In the genomic region with DNA sequence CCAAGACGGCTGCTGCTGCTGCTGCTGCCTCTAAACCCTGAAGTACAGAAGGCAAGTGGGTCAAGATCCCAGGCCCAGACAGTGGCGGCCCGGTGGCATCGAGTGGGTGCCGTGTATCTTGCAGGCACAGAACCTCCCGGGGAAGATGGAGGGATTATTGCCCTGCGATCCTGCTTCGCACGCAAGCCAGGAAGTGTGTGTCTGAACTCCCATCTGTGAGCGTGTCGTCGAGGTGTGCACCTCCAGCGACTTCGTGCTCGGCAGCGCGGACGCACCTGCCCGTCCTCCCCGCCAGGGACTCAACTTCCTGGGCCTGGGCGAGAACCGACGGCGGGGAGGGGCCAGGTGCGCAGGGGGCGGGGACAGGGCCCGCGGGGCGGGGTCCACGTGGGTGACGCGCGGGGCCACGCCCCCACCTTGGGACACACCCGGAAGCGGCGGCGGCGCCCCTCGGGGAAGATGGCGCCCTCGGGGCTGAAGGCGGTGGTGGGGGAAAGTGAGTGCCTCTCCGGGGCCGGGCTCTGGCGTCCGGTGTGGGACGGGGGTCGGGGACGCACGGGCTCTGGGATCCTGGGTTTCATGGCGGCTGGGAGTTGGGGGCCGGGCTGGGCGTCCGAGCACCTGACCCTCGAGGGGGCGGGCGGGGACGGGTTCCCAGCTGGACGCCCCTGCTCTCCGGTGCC, we compare ENCODE assay signal across 2 cellular contexts.
TF ChIP-seq lines count a peak whose summit lies in the region.

A gene (plus strand): TSS at position 420 of the 683 bp plus-strand sequence. CDS start 40 bp downstream, at position 460.

TF ChIP-seq in HEK293, 187 proteins besides CTCF, POLR2A, EP300 and RAD21 (continued from another document and continues in another):
- TF ChIP-seq, protein P1, sequence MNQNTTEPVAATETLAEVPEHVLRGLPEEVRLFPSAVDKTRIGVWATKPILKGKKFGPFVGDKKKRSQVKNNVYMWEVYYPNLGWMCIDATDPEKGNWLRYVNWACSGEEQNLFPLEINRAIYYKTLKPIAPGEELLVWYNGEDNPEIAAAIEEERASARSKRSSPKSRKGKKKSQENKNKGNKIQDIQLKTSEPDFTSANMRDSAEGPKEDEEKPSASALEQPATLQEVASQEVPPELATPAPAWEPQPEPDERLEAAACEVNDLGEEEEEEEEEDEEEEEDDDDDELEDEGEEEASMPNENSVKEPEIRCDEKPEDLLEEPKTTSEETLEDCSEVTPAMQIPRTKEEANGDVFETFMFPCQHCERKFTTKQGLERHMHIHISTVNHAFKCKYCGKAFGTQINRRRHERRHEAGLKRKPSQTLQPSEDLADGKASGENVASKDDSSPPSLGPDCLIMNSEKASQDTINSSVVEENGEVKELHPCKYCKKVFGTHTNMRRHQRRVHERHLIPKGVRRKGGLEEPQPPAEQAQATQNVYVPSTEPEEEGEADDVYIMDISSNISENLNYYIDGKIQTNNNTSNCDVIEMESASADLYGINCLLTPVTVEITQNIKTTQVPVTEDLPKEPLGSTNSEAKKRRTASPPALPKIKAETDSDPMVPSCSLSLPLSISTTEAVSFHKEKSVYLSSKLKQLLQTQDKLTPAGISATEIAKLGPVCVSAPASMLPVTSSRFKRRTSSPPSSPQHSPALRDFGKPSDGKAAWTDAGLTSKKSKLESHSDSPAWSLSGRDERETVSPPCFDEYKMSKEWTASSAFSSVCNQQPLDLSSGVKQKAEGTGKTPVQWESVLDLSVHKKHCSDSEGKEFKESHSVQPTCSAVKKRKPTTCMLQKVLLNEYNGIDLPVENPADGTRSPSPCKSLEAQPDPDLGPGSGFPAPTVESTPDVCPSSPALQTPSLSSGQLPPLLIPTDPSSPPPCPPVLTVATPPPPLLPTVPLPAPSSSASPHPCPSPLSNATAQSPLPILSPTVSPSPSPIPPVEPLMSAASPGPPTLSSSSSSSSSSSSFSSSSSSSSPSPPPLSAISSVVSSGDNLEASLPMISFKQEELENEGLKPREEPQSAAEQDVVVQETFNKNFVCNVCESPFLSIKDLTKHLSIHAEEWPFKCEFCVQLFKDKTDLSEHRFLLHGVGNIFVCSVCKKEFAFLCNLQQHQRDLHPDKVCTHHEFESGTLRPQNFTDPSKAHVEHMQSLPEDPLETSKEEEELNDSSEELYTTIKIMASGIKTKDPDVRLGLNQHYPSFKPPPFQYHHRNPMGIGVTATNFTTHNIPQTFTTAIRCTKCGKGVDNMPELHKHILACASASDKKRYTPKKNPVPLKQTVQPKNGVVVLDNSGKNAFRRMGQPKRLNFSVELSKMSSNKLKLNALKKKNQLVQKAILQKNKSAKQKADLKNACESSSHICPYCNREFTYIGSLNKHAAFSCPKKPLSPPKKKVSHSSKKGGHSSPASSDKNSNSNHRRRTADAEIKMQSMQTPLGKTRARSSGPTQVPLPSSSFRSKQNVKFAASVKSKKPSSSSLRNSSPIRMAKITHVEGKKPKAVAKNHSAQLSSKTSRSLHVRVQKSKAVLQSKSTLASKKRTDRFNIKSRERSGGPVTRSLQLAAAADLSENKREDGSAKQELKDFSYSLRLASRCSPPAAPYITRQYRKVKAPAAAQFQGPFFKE (tag by site-specific recombination; IDR thresholded peaks at IDR 0.05; ENCODE audit: borderline replicate concordance), result no peak
- TF ChIP-seq ZFHX2 (tag by site-specific recombination; conservative IDR thresholded peaks at IDR 0.05) (peak; percentile 35), ZBTB8A (tag by site-specific recombination; IDR thresholded peaks at IDR 0.05) (peak; percentile 48; the same call in 1 of the 2 replicates), BCL11A (tag by site-specific recombination; IDR thresholded peaks at IDR 0.05; ENCODE audit: low read depth) (no peak), ZNF658 (tag by site-specific recombination; IDR thresholded peaks at IDR 0.05) (no peak), MEIS1 (CRISPR knock-in tag; IDR thresholded peaks at IDR 0.05; ENCODE audit: borderline replicate concordance) (no peak), ZIC2 (tag by site-specific recombination; IDR thresholded peaks at IDR 0.05) (no peak), TCF7L2 (IDR thresholded peaks at IDR 0.05; ENCODE audit: borderline replicate concordance, low read depth, low read length) (no peak), PRDM1 (tag by site-specific recombination; IDR thresholded peaks at IDR 0.05) (no peak), ZBTB17 (tag by site-specific recombination; IDR thresholded peaks at IDR 0.05) (peak; percentile 99), SALL2 (tag by site-specific recombination; IDR thresholded peaks at IDR 0.05; ENCODE audit: borderline replicate concordance) (no peak), ZNF175 (tag by site-specific recombination; IDR thresholded peaks at IDR 0.05) (no peak), FEZF1 (tag by site-specific recombination; IDR thresholded peaks at IDR 0.05) (no peak)
- TF ChIP-seq, protein P2, sequence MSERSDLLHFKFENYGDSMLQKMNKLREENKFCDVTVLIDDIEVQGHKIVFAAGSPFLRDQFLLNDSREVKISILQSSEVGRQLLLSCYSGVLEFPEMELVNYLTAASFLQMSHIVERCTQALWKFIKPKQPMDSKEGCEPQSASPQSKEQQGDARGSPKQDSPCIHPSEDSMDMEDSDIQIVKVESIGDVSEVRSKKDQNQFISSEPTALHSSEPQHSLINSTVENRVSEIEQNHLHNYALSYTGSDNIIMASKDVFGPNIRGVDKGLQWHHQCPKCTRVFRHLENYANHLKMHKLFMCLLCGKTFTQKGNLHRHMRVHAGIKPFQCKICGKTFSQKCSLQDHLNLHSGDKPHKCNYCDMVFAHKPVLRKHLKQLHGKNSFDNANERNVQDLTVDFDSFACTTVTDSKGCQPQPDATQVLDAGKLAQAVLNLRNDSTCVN (tag by site-specific recombination; optimal IDR thresholded peaks at IDR 0.05), result peak; percentile 37
- TF ChIP-seq, protein P3, sequence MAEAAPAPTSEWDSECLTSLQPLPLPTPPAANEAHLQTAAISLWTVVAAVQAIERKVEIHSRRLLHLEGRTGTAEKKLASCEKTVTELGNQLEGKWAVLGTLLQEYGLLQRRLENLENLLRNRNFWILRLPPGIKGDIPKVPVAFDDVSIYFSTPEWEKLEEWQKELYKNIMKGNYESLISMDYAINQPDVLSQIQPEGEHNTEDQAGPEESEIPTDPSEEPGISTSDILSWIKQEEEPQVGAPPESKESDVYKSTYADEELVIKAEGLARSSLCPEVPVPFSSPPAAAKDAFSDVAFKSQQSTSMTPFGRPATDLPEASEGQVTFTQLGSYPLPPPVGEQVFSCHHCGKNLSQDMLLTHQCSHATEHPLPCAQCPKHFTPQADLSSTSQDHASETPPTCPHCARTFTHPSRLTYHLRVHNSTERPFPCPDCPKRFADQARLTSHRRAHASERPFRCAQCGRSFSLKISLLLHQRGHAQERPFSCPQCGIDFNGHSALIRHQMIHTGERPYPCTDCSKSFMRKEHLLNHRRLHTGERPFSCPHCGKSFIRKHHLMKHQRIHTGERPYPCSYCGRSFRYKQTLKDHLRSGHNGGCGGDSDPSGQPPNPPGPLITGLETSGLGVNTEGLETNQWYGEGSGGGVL (tag by site-specific recombination; IDR thresholded peaks at IDR 0.05), result peak; percentile 61

TF ChIP-seq in WTC11, 78 proteins besides CTCF, POLR2A, EP300 and RAD21 (continued from another document and continues in another):
- TF ChIP-seq, protein P4, sequence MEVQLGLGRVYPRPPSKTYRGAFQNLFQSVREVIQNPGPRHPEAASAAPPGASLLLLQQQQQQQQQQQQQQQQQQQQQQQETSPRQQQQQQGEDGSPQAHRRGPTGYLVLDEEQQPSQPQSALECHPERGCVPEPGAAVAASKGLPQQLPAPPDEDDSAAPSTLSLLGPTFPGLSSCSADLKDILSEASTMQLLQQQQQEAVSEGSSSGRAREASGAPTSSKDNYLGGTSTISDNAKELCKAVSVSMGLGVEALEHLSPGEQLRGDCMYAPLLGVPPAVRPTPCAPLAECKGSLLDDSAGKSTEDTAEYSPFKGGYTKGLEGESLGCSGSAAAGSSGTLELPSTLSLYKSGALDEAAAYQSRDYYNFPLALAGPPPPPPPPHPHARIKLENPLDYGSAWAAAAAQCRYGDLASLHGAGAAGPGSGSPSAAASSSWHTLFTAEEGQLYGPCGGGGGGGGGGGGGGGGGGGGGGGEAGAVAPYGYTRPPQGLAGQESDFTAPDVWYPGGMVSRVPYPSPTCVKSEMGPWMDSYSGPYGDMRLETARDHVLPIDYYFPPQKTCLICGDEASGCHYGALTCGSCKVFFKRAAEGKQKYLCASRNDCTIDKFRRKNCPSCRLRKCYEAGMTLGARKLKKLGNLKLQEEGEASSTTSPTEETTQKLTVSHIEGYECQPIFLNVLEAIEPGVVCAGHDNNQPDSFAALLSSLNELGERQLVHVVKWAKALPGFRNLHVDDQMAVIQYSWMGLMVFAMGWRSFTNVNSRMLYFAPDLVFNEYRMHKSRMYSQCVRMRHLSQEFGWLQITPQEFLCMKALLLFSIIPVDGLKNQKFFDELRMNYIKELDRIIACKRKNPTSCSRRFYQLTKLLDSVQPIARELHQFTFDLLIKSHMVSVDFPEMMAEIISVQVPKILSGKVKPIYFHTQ (CRISPR knock-in tag; IDR thresholded peaks at IDR 0.05), result no peak
- TF ChIP-seq, protein P5, sequence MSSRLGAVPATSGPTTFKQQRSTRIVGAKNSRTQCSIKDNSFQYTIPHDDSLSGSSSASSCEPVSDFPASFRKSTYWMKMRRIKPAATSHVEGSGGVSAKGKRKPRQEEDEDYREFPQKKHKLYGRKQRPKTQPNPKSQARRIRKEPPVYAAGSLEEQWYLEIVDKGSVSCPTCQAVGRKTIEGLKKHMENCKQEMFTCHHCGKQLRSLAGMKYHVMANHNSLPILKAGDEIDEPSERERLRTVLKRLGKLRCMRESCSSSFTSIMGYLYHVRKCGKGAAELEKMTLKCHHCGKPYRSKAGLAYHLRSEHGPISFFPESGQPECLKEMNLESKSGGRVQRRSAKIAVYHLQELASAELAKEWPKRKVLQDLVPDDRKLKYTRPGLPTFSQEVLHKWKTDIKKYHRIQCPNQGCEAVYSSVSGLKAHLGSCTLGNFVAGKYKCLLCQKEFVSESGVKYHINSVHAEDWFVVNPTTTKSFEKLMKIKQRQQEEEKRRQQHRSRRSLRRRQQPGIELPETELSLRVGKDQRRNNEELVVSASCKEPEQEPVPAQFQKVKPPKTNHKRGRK (CRISPR knock-in tag; IDR thresholded peaks at IDR 0.05; ENCODE audit: borderline replicate concordance), result 0 out of 2 replicates have a peak, but pooled peaks have one; percentile 49
- TF ChIP-seq ZNF263 (CRISPR knock-in tag; IDR thresholded peaks at IDR 0.05; ENCODE audit: low read depth) (peak; percentile 76), KAT7 (CRISPR knock-in tag; IDR thresholded peaks at IDR 0.05; ENCODE audit: borderline replicate concordance) (0 out of 2 replicates have a peak, but pooled peaks have one; percentile 68), FOXK1 (CRISPR knock-in tag; IDR thresholded peaks at IDR 0.05) (peak; percentile 96), PRRX2 (CRISPR knock-in tag; IDR thresholded peaks at IDR 0.05) (no peak), SMAD4 (CRISPR knock-in tag; IDR thresholded peaks at IDR 0.05) (no peak; the same call in 1 of the 2 replicates), RELA (CRISPR knock-in tag; IDR thresholded peaks at IDR 0.05; ENCODE audit: borderline replicate concordance) (peak; percentile 96; the same call in 1 of the 2 replicates)
- TF ChIP-seq, protein P6, sequence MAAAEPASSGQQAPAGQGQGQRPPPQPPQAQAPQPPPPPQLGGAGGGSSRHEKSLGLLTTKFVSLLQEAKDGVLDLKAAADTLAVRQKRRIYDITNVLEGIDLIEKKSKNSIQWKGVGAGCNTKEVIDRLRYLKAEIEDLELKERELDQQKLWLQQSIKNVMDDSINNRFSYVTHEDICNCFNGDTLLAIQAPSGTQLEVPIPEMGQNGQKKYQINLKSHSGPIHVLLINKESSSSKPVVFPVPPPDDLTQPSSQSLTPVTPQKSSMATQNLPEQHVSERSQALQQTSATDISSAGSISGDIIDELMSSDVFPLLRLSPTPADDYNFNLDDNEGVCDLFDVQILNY (CRISPR knock-in tag; IDR thresholded peaks at IDR 0.05), result peak; percentile 97
- TF ChIP-seq, protein P7, sequence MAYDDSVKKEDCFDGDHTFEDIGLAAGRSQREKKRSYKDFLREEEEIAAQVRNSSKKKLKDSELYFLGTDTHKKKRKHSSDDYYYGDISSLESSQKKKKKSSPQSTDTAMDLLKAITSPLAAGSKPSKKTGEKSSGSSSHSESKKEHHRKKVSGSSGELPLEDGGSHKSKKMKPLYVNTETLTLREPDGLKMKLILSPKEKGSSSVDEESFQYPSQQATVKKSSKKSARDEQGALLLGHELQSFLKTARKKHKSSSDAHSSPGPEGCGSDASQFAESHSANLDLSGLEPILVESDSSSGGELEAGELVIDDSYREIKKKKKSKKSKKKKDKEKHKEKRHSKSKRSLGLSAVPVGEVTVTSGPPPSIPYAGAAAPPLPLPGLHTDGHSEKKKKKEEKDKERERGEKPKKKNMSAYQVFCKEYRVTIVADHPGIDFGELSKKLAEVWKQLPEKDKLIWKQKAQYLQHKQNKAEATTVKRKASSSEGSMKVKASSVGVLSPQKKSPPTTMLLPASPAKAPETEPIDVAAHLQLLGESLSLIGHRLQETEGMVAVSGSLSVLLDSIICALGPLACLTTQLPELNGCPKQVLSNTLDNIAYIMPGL (CRISPR knock-in tag; IDR thresholded peaks at IDR 0.05), result peak; percentile 92
- TF ChIP-seq, protein P8, sequence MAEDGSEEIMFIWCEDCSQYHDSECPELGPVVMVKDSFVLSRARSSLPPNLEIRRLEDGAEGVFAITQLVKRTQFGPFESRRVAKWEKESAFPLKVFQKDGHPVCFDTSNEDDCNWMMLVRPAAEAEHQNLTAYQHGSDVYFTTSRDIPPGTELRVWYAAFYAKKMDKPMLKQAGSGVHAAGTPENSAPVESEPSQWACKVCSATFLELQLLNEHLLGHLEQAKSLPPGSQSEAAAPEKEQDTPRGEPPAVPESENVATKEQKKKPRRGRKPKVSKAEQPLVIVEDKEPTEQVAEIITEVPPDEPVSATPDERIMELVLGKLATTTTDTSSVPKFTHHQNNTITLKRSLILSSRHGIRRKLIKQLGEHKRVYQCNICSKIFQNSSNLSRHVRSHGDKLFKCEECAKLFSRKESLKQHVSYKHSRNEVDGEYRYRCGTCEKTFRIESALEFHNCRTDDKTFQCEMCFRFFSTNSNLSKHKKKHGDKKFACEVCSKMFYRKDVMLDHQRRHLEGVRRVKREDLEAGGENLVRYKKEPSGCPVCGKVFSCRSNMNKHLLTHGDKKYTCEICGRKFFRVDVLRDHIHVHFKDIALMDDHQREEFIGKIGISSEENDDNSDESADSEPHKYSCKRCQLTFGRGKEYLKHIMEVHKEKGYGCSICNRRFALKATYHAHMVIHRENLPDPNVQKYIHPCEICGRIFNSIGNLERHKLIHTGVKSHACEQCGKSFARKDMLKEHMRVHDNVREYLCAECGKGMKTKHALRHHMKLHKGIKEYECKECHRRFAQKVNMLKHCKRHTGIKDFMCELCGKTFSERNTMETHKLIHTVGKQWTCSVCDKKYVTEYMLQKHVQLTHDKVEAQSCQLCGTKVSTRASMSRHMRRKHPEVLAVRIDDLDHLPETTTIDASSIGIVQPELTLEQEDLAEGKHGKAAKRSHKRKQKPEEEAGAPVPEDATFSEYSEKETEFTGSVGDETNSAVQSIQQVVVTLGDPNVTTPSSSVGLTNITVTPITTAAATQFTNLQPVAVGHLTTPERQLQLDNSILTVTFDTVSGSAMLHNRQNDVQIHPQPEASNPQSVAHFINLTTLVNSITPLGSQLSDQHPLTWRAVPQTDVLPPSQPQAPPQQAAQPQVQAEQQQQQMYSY (CRISPR knock-in tag; IDR thresholded peaks at IDR 0.05), result peak; percentile 62
- TF ChIP-seq, protein P9, sequence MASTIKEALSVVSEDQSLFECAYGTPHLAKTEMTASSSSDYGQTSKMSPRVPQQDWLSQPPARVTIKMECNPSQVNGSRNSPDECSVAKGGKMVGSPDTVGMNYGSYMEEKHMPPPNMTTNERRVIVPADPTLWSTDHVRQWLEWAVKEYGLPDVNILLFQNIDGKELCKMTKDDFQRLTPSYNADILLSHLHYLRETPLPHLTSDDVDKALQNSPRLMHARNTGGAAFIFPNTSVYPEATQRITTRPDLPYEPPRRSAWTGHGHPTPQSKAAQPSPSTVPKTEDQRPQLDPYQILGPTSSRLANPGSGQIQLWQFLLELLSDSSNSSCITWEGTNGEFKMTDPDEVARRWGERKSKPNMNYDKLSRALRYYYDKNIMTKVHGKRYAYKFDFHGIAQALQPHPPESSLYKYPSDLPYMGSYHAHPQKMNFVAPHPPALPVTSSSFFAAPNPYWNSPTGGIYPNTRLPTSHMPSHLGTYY (CRISPR knock-in tag; IDR thresholded peaks at IDR 0.05), result no peak
